ENCODE assay signal across 11 cellular contexts in the genomic region with DNA sequence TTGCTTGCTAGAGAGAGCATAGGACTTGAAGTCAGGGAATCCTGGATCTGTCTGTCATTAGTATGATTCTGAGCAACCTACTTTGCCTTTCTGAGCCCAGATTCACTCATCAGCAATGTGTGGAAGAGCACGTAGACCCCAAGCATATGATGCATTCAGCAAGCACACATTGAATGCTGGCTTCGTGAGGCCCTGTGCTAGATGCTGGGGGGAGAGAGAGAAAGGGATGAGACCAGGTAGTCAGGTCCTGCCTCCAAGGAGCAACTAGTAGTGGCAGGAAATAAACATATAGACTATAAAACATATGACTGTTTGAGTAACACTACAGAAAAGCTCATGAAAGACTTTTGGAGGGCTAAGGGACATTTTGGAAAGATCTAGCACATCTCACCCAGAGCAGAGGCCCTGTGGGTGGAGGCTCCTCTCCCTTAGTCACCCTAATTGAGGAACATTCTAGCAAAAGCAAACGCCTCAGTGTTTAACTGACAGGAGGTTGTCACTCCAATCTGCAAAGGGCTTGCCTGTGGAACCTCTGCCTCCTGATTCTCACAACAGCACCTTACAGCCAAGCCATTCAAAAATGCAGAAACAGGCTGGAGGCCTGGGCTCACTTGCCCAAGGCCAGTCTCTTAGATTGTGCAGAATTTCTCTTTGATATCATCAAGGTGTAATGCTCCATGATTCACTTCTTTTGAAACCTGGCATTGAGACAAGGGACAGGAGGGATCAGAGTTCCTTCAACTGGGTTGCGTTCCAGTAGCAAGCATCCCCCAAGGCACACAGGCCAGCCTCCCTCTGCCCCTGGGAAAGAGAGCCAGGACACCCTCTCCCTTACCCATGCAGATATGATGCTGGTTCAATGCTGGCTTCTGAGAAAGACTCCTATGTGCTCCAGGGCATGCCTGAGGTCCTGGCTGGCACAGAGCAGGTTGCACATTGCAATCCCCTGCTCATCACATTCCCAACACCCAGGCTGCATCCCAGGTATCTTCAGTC. TPM values are rescaled to one million over a fixed set of nuclear protein-coding genes. Genes with fewer than 3 reads are reported as not detected.
DNase-seq lines count a peak whose midpoint lies in the region; ATAC-seq and TF ChIP-seq lines count a peak whose summit lies in the region.
"Had no signal": no experiment of that assay in that cellular context is flagged by ENCODE, and none has a peak within 500 bp of the region (broad histone marks: within the 10 kb centered on the region; RNA-seq: fewer than 3 reads in every experiment).

No MANE protein-coding gene starts in this region.

- H4K5ac ChIP-seq in IMR-90 (ENCODE audit: low read depth, low read length): no peak overlapping the region

- no peaks in the 10 kb centered on the region for H3K27me3 Mint-ChIP-seq in activated naive CD4-positive, alpha-beta T cell treated with anti-CD3 and anti-CD28 coated beads for 36 hours (ENCODE audit: low read depth)
- H3K27me3 Mint-ChIP-seq in osteocyte (ENCODE audit: unreplicated experiment): peaks cover 27% of the 10 kb centered on the region

- peak overlapping the region; percentile 98 for H3K4me2 ChIP-seq in BLaER1
- no peak overlapping the region for H3K4me2 ChIP-seq in IMR-90 (ENCODE audit: low read depth, low read length)

- no peak for ATAC-seq in IMR-90 (ENCODE audit: low read depth)

- in situ Hi-C loops in IMR-90 (cut with MboI; ENCODE audit: low sequenced_read_pairs): no loop called here

- intact Hi-C loops in IMR-90 (cut with micrococcal nuclease): no loop called here
- intact Hi-C loops in activated naive CD4-positive, alpha-beta T cell treated with anti-CD3 and anti-CD28 coated beads for 36 hours (cut with micrococcal nuclease): loop anchor here (10.0 kb wide), 3 partner anchors 493 to 1517 kb away; a partner anchor contains a TSS

- no peak overlapping the region for H2AK5ac ChIP-seq in IMR-90 (ENCODE audit: low read depth, low read length)

- H3K4ac ChIP-seq in IMR-90 (ENCODE audit: low read depth, low read length): no peak overlapping the region

- H3K4me3 ChIP-seq in BLaER1 (peak overlapping the region; percentile 68), IMR-90 (ENCODE audit: insufficient read depth, low read depth, low read length) (no peak overlapping the region)
- H3K4me3 ChIP-seq: ovary had no signal

- H3K4me1 ChIP-seq in BLaER1 (peaks cover 98% of the 10 kb centered on the region), IMR-90 (ENCODE audit: control insufficient read depth, insufficient read depth, low read length) (no peaks in the 10 kb centered on the region)

- peaks cover 14% of the 10 kb centered on the region for H3K9me1 ChIP-seq in IMR-90 (ENCODE audit: insufficient read depth, low read length)

- no peak overlapping the region for H4K91ac ChIP-seq in IMR-90 (ENCODE audit: insufficient read depth, low read depth, low read length)

- TF ChIP-seq CTCF in IMR-90 (conservative IDR thresholded peaks at IDR 0.05; ENCODE audit: low read depth, low read length): no peak
- TF ChIP-seq CTCF in osteocyte (IDR thresholded peaks at IDR 0.05): no peak

- TF ChIP-seq RAD21 in IMR-90 (IDR thresholded peaks at IDR 0.05; ENCODE audit: low read length): no peak

- H3K9me3 Mint-ChIP-seq in activated naive CD4-positive, alpha-beta T cell treated with anti-CD3 and anti-CD28 coated beads for 36 hours: no peaks in the 10 kb centered on the region
- H3K9me3 Mint-ChIP-seq in osteocyte (ENCODE audit: unreplicated experiment): no peaks in the 10 kb centered on the region

- CTCF ChIA-PET in IMR-90 (lab: Yijun Ruan, JAX): no interaction called here
- CTCF ChIA-PET in activated naive CD4-positive, alpha-beta T cell treated with anti-CD3 and anti-CD28 coated beads for 36 hours (lab: Charles Lee): interaction anchor here (1.7 to 4.9 kb wide), 3 partner anchors 10 to 23 kb away, joined by 6 to 34 read pairs (median 9); no protein-coding TSS in a partner anchor

- no peak overlapping the region for H2BK120ac ChIP-seq in IMR-90 (ENCODE audit: low read depth, low read length)

- no peak overlapping the region for H2BK5ac ChIP-seq in IMR-90 (ENCODE audit: low read depth, low read length, poor library complexity, severe bottlenecking)

- peak overlapping the region; percentile 82 for H3K14ac ChIP-seq in IMR-90 (replicated peaks; ENCODE audit: low read depth, low read length)

- dilution Hi-C loops in IMR-90 (cut with HindIII; ENCODE audit: low sequenced_read_pairs, unreplicated experiment): no loop called here

- H3K27ac Mint-ChIP-seq in activated naive CD4-positive, alpha-beta T cell treated with anti-CD3 and anti-CD28 coated beads for 36 hours: peak overlapping the region; percentile 99
- H3K27ac Mint-ChIP-seq in osteocyte (ENCODE audit: unreplicated experiment): no peak overlapping the region

- H4K8ac ChIP-seq in IMR-90 (ENCODE audit: low read depth in 2 of 2, low read length in 2 of 2): no peak overlapping the region

- peak overlapping the region; percentile 85 for H3K27ac ChIP-seq in BLaER1
- no peak overlapping the region for H3K27ac ChIP-seq in IMR-90 (ENCODE audit: insufficient read depth, low read length)
- H3K27ac ChIP-seq: ovary had no signal

- TF ChIP-seq POLR2A in IMR-90 (IDR thresholded peaks at IDR 0.05; ENCODE audit: low read depth, low read length): no peak

- H2BK20ac ChIP-seq in IMR-90 (ENCODE audit: low read depth, low read length): no peak overlapping the region

- H3K36me3 Mint-ChIP-seq in activated naive CD4-positive, alpha-beta T cell treated with anti-CD3 and anti-CD28 coated beads for 36 hours (ENCODE audit: low read depth): peaks cover 43% of the 10 kb centered on the region
- H3K36me3 Mint-ChIP-seq in osteocyte (ENCODE audit: unreplicated experiment): no peaks in the 10 kb centered on the region

- H2BK15ac ChIP-seq in IMR-90 (ENCODE audit: low read depth, low read length): no peak overlapping the region

- H3K23ac ChIP-seq in IMR-90 (ENCODE audit: low read depth, low read length): no peak overlapping the region

- POLR2A ChIA-PET in IMR-90 (lab: Charles Lee; ENCODE audit: unreplicated experiment): no interaction called here

- no peaks in the 10 kb centered on the region for H4K20me1 ChIP-seq in BLaER1
- H4K20me1 ChIP-seq in IMR-90 (ENCODE audit: insufficient read depth, low read length): no peaks in the 10 kb centered on the region

- peak overlapping the region; percentile 93 for H3K4me3 Mint-ChIP-seq in activated naive CD4-positive, alpha-beta T cell treated with anti-CD3 and anti-CD28 coated beads for 36 hours
- H3K4me3 Mint-ChIP-seq in osteocyte (ENCODE audit: unreplicated experiment): no peak overlapping the region

- WGBS in IMR-90 (ENCODE audit: extremely low coverage in 2 of 2, insufficient read length in 1 of 2), 2 experiments: 100% methylated on average over 1 of the region's 4 CpGs; no CpG with 5 or more reads in 1 of the 2 experiments

- H2AFZ ChIP-seq in IMR-90 (replicated peaks; ENCODE audit: low read length, poor library complexity): peak overlapping the region; percentile 27

- H3K9ac ChIP-seq in BLaER1: peak overlapping the region; percentile 69
- no peak overlapping the region for H3K9ac ChIP-seq in IMR-90 (ENCODE audit: low read depth, low read length)

- no peak overlapping the region for H3K56ac ChIP-seq in IMR-90 (ENCODE audit: extremely low read depth, insufficient read depth, low read length)

- H3K27me3 ChIP-seq in BLaER1 (no peaks in the 10 kb centered on the region), IMR-90 (ENCODE audit: control insufficient read depth, insufficient read depth, low read length) (no peaks in the 10 kb centered on the region)
- H3K27me3 ChIP-seq: ovary had no signal

- H3K9me3 ChIP-seq in BLaER1: no peaks in the 10 kb centered on the region
- no peaks in the 10 kb centered on the region for H3K9me3 ChIP-seq in IMR-90 (ENCODE audit: control insufficient read depth, insufficient read depth, low read length)
- H3K9me3 ChIP-seq: ovary had no signal

- no peaks in the 10 kb centered on the region for H3K79me1 ChIP-seq in IMR-90 (ENCODE audit: low read depth in 1 of 2, low read length in 2 of 2)

- H3K36me3 ChIP-seq in BLaER1 (peaks cover 35% of the 10 kb centered on the region), IMR-90 (ENCODE audit: control insufficient read depth, insufficient read depth, low read length) (peaks cover 19% of the 10 kb centered on the region; the same call in 1 of the 2 replicates)
- H3K36me3 ChIP-seq: ovary had no signal

- peaks cover 66% of the 10 kb centered on the region for H3K4me1 Mint-ChIP-seq in activated naive CD4-positive, alpha-beta T cell treated with anti-CD3 and anti-CD28 coated beads for 36 hours (ENCODE audit: low read depth)
- peaks cover 3% of the 10 kb centered on the region for H3K4me1 Mint-ChIP-seq in osteocyte (ENCODE audit: unreplicated experiment)

- H3K18ac ChIP-seq in IMR-90 (ENCODE audit: low read depth, low read length): no peak overlapping the region

- BruUV-seq in IMR-90 (replicated peaks; lab: Mats Ljungman, UMichigan): no TSS peak

- no peak overlapping the region for H2AK9ac ChIP-seq in IMR-90 (replicated peaks; ENCODE audit: low read depth, low read length, poor library complexity)

- DNase-seq in IMR-90 (no peak), mesenteric fat pad (ENCODE audit: low spot score) (peak; percentile 39), islet precursor cell (no peak), GM19238 (ENCODE audit: insufficient read length, low spot score) (no peak), osteocyte (ENCODE audit: extremely low spot score, unreplicated experiment) (no peak), ecto neural progenitor cell (ENCODE audit: low spot score) (no peak)
- peak; percentile 67 for DNase-seq in activated naive CD4-positive, alpha-beta T cell treated with anti-CD3 and anti-CD28 coated beads for 36 hours
- DNase-seq: NCI-H1930, ovary, T-helper 9 cell had no signal

TF ChIP-seq in IMR-90, 13 proteins besides CTCF, POLR2A, EP300 and RAD21 (continues in another document):
- TF ChIP-seq CHD1 (IDR thresholded peaks at IDR 0.05; ENCODE audit: low read depth, low read length) (no peak), BHLHE40 (IDR thresholded peaks at IDR 0.05; ENCODE audit: low read depth, low read length) (no peak), NFE2L2 (IDR thresholded peaks at IDR 0.05; ENCODE audit: low read depth, low read length) (no peak)

RNA-seq across cellular contexts. Expression of a gene that starts 26.1 kb away (rescaled TPM):
- 4.4 and 5.0 TPM in 2 replicates for total RNA-seq in IMR-90 (2012; rRNA removed)
- 20.4 and 22.8 TPM in 2 replicates for polyA plus RNA-seq in IMR-90 (2012; rRNA removed)
- polyA plus RNA-seq in IMR-90 (2012; cell fraction: cytosol; rRNA removed): 13.5 and 13.6 TPM in 2 replicates
- polyA plus RNA-seq in IMR-90 (2012; cell fraction: nucleus; rRNA removed; ENCODE audit: low replicate concordance): 68.7 and 105 TPM in 2 replicates
- total RNA-seq in activated naive CD4-positive, alpha-beta T cell treated with anti-CD3 and anti-CD28 coated beads for 36 hours: 10 to 100 TPM; 10.1 to 11.7 TPM
- total RNA-seq in mesenteric fat pad: 3.3 TPM
- 1.3 and 1.7 TPM in 2 replicates for total RNA-seq in osteocyte

Comparison
In these comparisons a context has a peak if more than half of its experiments do, and no peak if none do; other contexts are left out.
1. DNase-seq: peak in activated naive CD4-positive, alpha-beta T cell treated with anti-CD3 and anti-CD28 coated beads for 36 hours (single experiment) and mesenteric fat pad (single experiment); none in IMR-90 (single experiment), islet precursor cell (single experiment), GM19238 (single experiment), osteocyte (single experiment) and ecto neural progenitor cell (single experiment).